In the genomic region with DNA sequence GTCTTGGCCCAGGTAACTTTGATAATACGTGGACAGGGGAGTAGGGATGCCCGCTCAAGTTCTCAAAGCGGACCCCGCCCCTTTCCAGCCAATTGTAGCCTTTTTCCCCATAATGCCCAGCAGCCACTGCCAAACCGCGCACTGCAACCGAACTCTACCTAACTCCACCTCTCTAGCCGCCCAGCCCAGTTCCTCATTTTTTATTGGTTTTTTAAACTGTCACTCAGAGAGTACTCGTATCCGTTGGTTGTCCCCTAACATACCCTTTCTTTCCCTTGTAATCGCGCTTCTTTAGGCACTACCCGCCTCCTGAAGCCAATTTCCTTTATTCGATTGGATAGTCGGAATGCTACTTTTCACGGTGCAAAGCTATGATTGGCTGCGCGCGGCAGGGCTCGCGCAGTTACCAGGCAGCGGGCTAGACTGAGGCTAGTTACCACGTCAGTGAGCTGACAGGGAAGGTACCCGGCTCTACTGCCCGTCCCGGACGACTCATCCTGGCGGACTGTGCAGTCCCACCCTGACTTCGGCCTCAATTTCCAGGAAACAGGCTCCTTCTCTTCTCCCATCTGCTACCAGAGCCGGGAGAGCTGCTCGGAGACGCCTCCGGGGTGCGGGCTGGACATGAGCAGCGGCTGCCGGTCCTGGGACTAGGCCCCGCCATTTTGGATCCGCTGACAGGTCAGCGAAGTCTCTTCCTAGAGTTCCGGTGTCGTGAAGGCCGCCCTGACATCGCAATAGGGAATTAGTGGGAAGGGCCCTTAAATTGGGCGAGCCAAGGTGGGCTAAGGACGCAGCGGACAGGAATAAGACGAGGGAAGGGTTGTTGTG, we compare ENCODE assay signal across 8 cellular contexts. TPM values are rescaled to one million over a fixed set of nuclear protein-coding genes. Genes with fewer than 3 reads are reported as not detected.
DNase-seq lines count a peak whose midpoint lies in the region; ATAC-seq, FAIRE-seq and TF ChIP-seq lines count a peak whose summit lies in the region.

A gene with protein sequence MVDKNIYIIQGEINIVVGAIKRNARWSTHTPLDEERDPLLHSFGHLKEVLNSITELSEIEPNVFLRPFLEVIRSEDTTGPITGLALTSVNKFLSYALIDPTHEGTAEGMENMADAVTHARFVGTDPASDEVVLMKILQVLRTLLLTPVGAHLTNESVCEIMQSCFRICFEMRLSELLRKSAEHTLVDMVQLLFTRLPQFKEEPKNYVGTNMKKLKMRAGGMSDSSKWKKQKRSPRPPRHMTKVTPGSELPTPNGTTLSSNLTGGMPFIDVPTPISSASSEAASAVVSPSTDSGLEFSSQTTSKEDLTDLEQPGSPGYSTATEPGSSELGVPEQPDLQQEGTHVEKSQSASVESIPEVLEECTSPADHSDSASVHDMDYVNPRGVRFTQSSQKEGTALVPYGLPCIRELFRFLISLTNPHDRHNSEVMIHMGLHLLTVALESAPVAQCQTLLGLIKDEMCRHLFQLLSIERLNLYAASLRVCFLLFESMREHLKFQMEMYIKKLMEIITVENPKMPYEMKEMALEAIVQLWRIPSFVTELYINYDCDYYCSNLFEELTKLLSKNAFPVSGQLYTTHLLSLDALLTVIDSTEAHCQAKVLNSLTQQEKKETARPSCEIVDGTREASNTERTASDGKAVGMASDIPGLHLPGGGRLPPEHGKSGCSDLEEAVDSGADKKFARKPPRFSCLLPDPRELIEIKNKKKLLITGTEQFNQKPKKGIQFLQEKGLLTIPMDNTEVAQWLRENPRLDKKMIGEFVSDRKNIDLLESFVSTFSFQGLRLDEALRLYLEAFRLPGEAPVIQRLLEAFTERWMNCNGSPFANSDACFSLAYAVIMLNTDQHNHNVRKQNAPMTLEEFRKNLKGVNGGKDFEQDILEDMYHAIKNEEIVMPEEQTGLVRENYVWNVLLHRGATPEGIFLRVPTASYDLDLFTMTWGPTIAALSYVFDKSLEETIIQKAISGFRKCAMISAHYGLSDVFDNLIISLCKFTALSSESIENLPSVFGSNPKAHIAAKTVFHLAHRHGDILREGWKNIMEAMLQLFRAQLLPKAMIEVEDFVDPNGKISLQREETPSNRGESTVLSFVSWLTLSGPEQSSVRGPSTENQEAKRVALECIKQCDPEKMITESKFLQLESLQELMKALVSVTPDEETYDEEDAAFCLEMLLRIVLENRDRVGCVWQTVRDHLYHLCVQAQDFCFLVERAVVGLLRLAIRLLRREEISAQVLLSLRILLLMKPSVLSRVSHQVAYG (N-terminal part only) (plus strand): TSS at position 432 of the 831 bp plus-strand sequence. CDS start 13,407 bp downstream, outside the sequence.

- H3K36me3 Mint-ChIP-seq in activated CD8-positive, alpha-beta memory T cell treated with anti-CD3 and anti-CD28 coated beads, Interleukin-2, amount 10 ng/mL, durations not matched to agents 7 days and 5 days: peaks cover 14% of the 10 kb centered on the region
- no peaks in the 10 kb centered on the region for H3K36me3 Mint-ChIP-seq in memory B cell

- peaks cover 5 to 9% of the 10 kb centered on the region in 2 experiments for H4K20me1 ChIP-seq in H1 (replicated peaks in 1 of 2; ENCODE audit: control insufficient read depth in 1 of 2, insufficient read depth in 2 of 2, low read length in 2 of 2)

- H4K8ac ChIP-seq in H1 (ENCODE audit: extremely low read depth, insufficient read depth, low read length): no peak within 1 kb of the TSS

- H3K9me3 Mint-ChIP-seq in activated CD8-positive, alpha-beta memory T cell treated with anti-CD3 and anti-CD28 coated beads, Interleukin-2, amount 10 ng/mL, durations not matched to agents 7 days and 5 days (ENCODE audit: low read depth): no peaks in the 10 kb centered on the region
- H3K9me3 Mint-ChIP-seq in memory B cell: no peaks in the 10 kb centered on the region

- peak in 1 of 2 experiments; percentile 78; a peak in 2 of 3 replicates for TF ChIP-seq POLR2A in H1 (IDR thresholded peaks at IDR 0.05; ENCODE audit: control extremely low read depth in 1 of 2, low read depth in 2 of 2, low read length in 2 of 2)

- peak within 1 kb of the TSS; percentile 91 for H3K27ac Mint-ChIP-seq in activated CD8-positive, alpha-beta memory T cell treated with anti-CD3 and anti-CD28 coated beads, Interleukin-2, amount 10 ng/mL, durations not matched to agents 7 days and 5 days
- peak within 1 kb of the TSS; percentile 91 for H3K27ac Mint-ChIP-seq in memory B cell

- ATAC-seq in GM21381 (IDR thresholded peaks at IDR 0.05; ENCODE audit: unreplicated experiment) (peak; percentile 84), memory B cell (ENCODE audit: low read depth) (peak; percentile 86)
- ATAC-seq in activated CD8-positive, alpha-beta memory T cell treated with anti-CD3 and anti-CD28 coated beads, Interleukin-2, amount 10 ng/mL, durations not matched to agents 7 days and 5 days: peak; percentile 87

- no peak within 1 kb of the TSS for H3K56ac ChIP-seq in H1 (replicated peaks; ENCODE audit: insufficient read length, low read depth, low read length)

- H3K4me1 ChIP-seq in NT2/D1 (ENCODE audit: insufficient read depth, insufficient read length) (peaks cover 2% of the 10 kb centered on the region), H1 (replicated peaks in 1 of 4; ENCODE audit: control insufficient read depth in 3 of 4, insufficient read depth in 4 of 4, low read length in 3 of 4) (peaks cover 4 to 16% (median 7%) of the 10 kb centered on the region in 4 experiments)

- H4K91ac ChIP-seq in H1 (replicated peaks; ENCODE audit: insufficient read length, low read length): no peak within 1 kb of the TSS

- peak within 1 kb of the TSS; percentile 60 for H4K5ac ChIP-seq in H1 (ENCODE audit: insufficient read length, low read depth, low read length)

- TF ChIP-seq EP300 in H1 (IDR thresholded peaks at IDR 0.05; ENCODE audit: borderline replicate concordance in 1 of 2, low read depth in 2 of 2, low read length in 2 of 2): no peak

- 0 out of 2 replicates have a peak within 1 kb of the TSS, but pooled peaks have one; percentile 73 for H3K18ac ChIP-seq in H1 (ENCODE audit: extremely low read depth, low read length)

- peak; percentile 97 for FAIRE-seq in H1 (lab: Jason Lieb, UNC)

- H3K23ac ChIP-seq in H1 (ENCODE audit: insufficient read length): no peak within 1 kb of the TSS

- no peak for TF ChIP-seq RAD21 in H1 (IDR thresholded peaks at IDR 0.05 in 1 of 2, conservative IDR thresholded peaks at IDR 0.05 in 1 of 2; ENCODE audit: low read depth in 2 of 2, low read length in 2 of 2)

- WGBS in H1 (ENCODE audit: extremely low coverage in 1 of 2, insufficient coverage in 1 of 2, insufficient read length in 1 of 2, insufficient replicate concordance in 2 of 2, low coverage in 1 of 2, low lambda C conversion rate in 2 of 2, missing lambda C conversion rate in 1 of 2), 2 experiments: 1% methylated on average over 47 of the region's 47 CpGs; no CpG with 5 or more reads in 1 of the 2 experiments

- H3K27me3 ChIP-seq in NT2/D1 (ENCODE audit: insufficient read depth, insufficient read length) (peaks cover 30% of the 10 kb centered on the region), H1 (replicated peaks in 1 of 4; ENCODE audit: control insufficient read depth in 3 of 4, extremely low read depth in 1 of 4, insufficient read depth in 3 of 4, low read length in 3 of 4) (peaks cover 20 to 32% (median 25%) of the 10 kb centered on the region in 4 experiments)

- POLR2A ChIA-PET in H1 (lab: Charles Lee; ENCODE audit: partially characterized antibody): interaction anchor here (1.1 to 2.0 kb wide), 3 partner anchors 14 to 216 kb away, joined by 4 to 12 read pairs (median 4); a partner anchor contains a TSS

- H3K4me3 Mint-ChIP-seq in activated CD8-positive, alpha-beta memory T cell treated with anti-CD3 and anti-CD28 coated beads, Interleukin-2, amount 10 ng/mL, durations not matched to agents 7 days and 5 days: peak within 1 kb of the TSS; percentile 97
- peak within 1 kb of the TSS; percentile 97 for H3K4me3 Mint-ChIP-seq in memory B cell

- no peak within 1 kb of the TSS for H2BK15ac ChIP-seq in H1 (ENCODE audit: low read length)

- H2AFZ ChIP-seq in H1 (ENCODE audit: low read length): peak within 1 kb of the TSS; percentile 97

- H2BK12ac ChIP-seq in H1 (ENCODE audit: low read depth, low read length): no peak within 1 kb of the TSS; the same call in 1 of the 2 replicates

- peaks cover 9% of the 10 kb centered on the region for H3K79me1 ChIP-seq in H1 (ENCODE audit: low read depth, low read length)

- H3K79me2 ChIP-seq in H1 (ENCODE audit: control insufficient read depth in 1 of 2, insufficient read depth in 2 of 2, low read length in 2 of 2): peaks cover 0 to 37% of the 10 kb centered on the region in 2 experiments; a peak in 2 of 4 replicates

- no peak for TF ChIP-seq CTCF in H1 (IDR thresholded peaks at IDR 0.05; ENCODE audit: control extremely low read depth in 1 of 3, insufficient read depth in 1 of 3, low read depth in 1 of 3, low read length in 3 of 3)

- H3K4me3 ChIP-seq in NT2/D1 (ENCODE audit: insufficient read length, low read depth) (peak within 1 kb of the TSS; percentile 79), H1 (ENCODE audit: extremely low read depth in 1 of 4, insufficient read depth in 2 of 4, low read depth in 3 of 4, low read length in 4 of 4) (peak within 1 kb of the TSS; percentile 86 to 98 (median 92))

- peak; percentile 94 for DNase-seq in COR-L47 (lab: John Stamatoyannopoulos, UW)
- peak; percentile 55 to 99 (median 95) for DNase-seq in HUDEP-2 (lab: John Stamatoyannopoulos, UW; ENCODE audit: unreplicated experiment in 76 of 76)
- DNase-seq in NT2/D1 (ENCODE audit: low read depth, low spot score): peak; percentile 95
- peak; percentile 96 for DNase-seq in activated CD8-positive, alpha-beta memory T cell treated with anti-CD3 and anti-CD28 coated beads, Interleukin-2, amount 10 ng/mL, durations not matched to agents 7 days and 5 days
- peak; percentile 88 to 90 for DNase-seq in H1 (ENCODE audit: low read depth in 1 of 2, low spot score in 2 of 2)
- peak; percentile 76 to 93 for DNase-seq in memory B cell (ENCODE audit: low spot score in 2 of 2)
- peak; percentile 59 for DNase-seq in stimulated activated CD8-positive, alpha-beta memory T cell treated with anti-CD3 and anti-CD28 coated beads, Interleukin-12 subunit alpha, Interleukin-12 subunit beta, amount 100 ng/mL, for 24 hours (ENCODE audit: extremely low read depth)

- CTCF ChIA-PET in activated CD8-positive, alpha-beta memory T cell treated with anti-CD3 and anti-CD28 coated beads, Interleukin-2, amount 10 ng/mL, durations not matched to agents 7 days and 5 days (lab: Charles Lee): interaction anchor here (0.8 to 4.9 kb wide), 19 partner anchors 8 to 398 kb away, joined by 3 to 69 read pairs (median 4); a partner anchor contains a TSS
- CTCF ChIA-PET in H1 (lab: Charles Lee; ENCODE audit: partially characterized antibody): interaction anchor here (0.6 to 3.3 kb wide), 8 partner anchors 10 to 1222 kb away, joined by 3 to 19 read pairs (median 4); no protein-coding TSS in a partner anchor

- peak within 1 kb of the TSS; percentile 43; the same call in 1 of the 2 replicates for H3K27ac ChIP-seq in H1 (ENCODE audit: low read depth, low read length)

- H2BK5ac ChIP-seq in H1 (ENCODE audit: low read depth, low read length): peak within 1 kb of the TSS; percentile 74

- H3K27me3 Mint-ChIP-seq in activated CD8-positive, alpha-beta memory T cell treated with anti-CD3 and anti-CD28 coated beads, Interleukin-2, amount 10 ng/mL, durations not matched to agents 7 days and 5 days: peaks cover 18% of the 10 kb centered on the region
- H3K27me3 Mint-ChIP-seq in memory B cell: peaks cover 11% of the 10 kb centered on the region

- no peak within 1 kb of the TSS for H3K14ac ChIP-seq in H1 (ENCODE audit: insufficient read length)

- H3K9me3 ChIP-seq in NT2/D1 (ENCODE audit: insufficient read depth, low read length) (no peaks in the 10 kb centered on the region), H1 (ENCODE audit: insufficient read depth in 2 of 2, low read depth in 1 of 2, low read length in 1 of 2) (no peaks in the 10 kb centered on the region)

- no peak within 1 kb of the TSS for H2BK20ac ChIP-seq in H1 (ENCODE audit: low read length)

- H2AK5ac ChIP-seq in H1 (ENCODE audit: low read depth, low read length): no peak within 1 kb of the TSS

- peak within 1 kb of the TSS; percentile 85 for H3K9ac ChIP-seq in NT2/D1 (ENCODE audit: insufficient read length, low read depth)
- peak within 1 kb of the TSS; percentile 45 to 94 (median 76) for H3K9ac ChIP-seq in H1 (replicated peaks in 1 of 4; ENCODE audit: extremely low read depth in 1 of 4, low read depth in 3 of 4, low read length in 3 of 4)

- H3K4me2 ChIP-seq in H1 (ENCODE audit: insufficient read depth in 1 of 2, low read depth in 2 of 2, low read length in 2 of 2): peak within 1 kb of the TSS; percentile 75 to 83

- H3K36me3 ChIP-seq in NT2/D1 (ENCODE audit: insufficient read depth, insufficient read length, low read length) (peaks cover 8% of the 10 kb centered on the region), H1 (ENCODE audit: control insufficient read depth in 2 of 4, insufficient read depth in 4 of 4, low read length in 3 of 4) (no peaks in the 10 kb centered on the region; a peak in 1 of 8 replicates)

- peaks cover 46% of the 10 kb centered on the region for H3K4me1 Mint-ChIP-seq in activated CD8-positive, alpha-beta memory T cell treated with anti-CD3 and anti-CD28 coated beads, Interleukin-2, amount 10 ng/mL, durations not matched to agents 7 days and 5 days
- H3K4me1 Mint-ChIP-seq in memory B cell: peaks cover 34% of the 10 kb centered on the region

- H3K23me2 ChIP-seq in H1 (ENCODE audit: low read depth, low read length): peaks cover 12% of the 10 kb centered on the region

- no peak within 1 kb of the TSS for H2BK120ac ChIP-seq in H1 (replicated peaks; ENCODE audit: low read depth, low read length)

- no peak within 1 kb of the TSS for H3K4ac ChIP-seq in H1 (replicated peaks; ENCODE audit: insufficient read length, low read depth, low read length)

RNA-seq across cellular contexts. Expression of the gene that starts here (rescaled TPM):
- total RNA-seq in activated CD8-positive, alpha-beta memory T cell treated with anti-CD3 and anti-CD28 coated beads, Interleukin-2, amount 10 ng/mL, durations not matched to agents 7 days and 5 days: 10 to 100 TPM; 46.5 to 51.6 TPM
- total RNA-seq in H1 (2021; fragmentation: NEBNext Ultra II Directional; extraction: Animal tissue kit (Norgen Biotek cat#: 25700)): 24.4 and 25.5 TPM in 2 replicates
- 11.0 and 16.3 TPM in 2 replicates for polyA plus RNA-seq in H1 (2011; rRNA removed)
- polyA plus RNA-seq in H1 (2011; cell fraction: cytosol; rRNA removed): 9.0 TPM
- polyA plus RNA-seq in H1 (2011; cell fraction: nucleus; rRNA removed): 29.0 TPM
- polyA plus RNA-seq in H1 (2012, experiment 1 of 2): 18.5 to 21.7 TPM (median 19.9 TPM) in 4 replicates
- polyA plus RNA-seq in H1 (2012, experiment 2 of 2): 8.4 TPM
- polyA plus RNA-seq in H1 (2013, experiment 1 of 2): 11.0 TPM
- 9.6 TPM for polyA plus RNA-seq in H1 (2013, experiment 2 of 2)
- 39.8 and 41.2 TPM in 2 replicates for polyA minus RNA-seq in H1 (2011; rRNA and poly(A)+ RNA removed)
- polyA minus RNA-seq in H1 (2011; cell fraction: cytosol; rRNA and poly(A)+ RNA removed): 21.5 TPM
- polyA minus RNA-seq in H1 (2011; cell fraction: nucleus; rRNA and poly(A)+ RNA removed): 26.0 TPM

Comparison
In these comparisons a context has a peak if more than half of its experiments do, and no peak if none do; other contexts are left out.
1. Peak in every context shown above with its lines: DNase-seq, ATAC-seq, H3K4me3 ChIP-seq and H3K27ac ChIP-seq.